In the genomic region with DNA sequence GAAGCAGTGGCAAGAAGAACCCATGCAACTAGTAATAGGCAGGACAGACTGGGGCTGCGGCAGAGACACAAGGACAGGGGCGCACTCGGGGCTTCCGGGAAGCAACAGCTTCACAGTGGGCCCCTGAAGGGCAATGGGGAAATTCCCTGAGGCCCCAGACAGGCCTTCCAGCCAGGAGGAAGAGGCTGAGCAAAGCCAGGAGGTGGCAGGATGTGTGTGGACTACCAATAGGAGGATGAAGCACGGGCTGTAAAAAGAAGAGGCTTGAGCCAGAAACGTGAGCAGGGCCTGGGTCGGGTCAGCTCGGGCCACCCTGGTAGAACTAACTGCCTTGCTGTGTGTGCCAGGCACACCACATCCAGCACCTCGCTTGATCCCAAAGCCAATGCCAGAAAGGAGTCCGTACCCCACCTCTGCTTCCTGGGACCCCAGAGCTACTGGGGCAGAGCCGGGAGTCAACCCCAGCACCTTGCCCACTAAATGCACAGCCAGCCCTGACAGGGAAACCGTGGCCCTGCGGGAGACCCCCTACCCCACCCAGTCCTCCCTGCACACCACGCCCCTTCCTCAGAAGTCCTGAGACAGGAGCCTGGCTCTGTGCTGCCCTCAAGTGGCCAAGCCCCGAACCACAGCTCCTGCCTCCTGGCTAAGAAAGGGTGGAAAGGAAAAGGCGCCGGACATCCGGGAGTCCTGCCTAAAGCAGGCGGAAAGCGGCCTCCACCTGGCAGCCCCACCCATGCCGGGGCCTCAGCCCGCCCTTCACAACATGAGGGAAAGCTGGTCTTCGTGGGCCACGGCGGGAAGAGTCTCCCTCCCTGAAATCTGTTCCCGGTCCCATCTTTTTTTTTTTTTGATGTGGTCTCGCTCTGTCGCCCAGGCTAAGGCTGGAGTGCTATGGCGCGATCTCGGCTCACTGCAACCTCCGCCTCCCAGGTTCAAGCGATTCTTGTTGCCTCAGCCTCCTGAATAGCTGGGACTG, we compare ENCODE assay signal across 1 cellular context.
A peak's percentile ranks its signal among the peaks of the same experiment; 100 is the strongest.
TF ChIP-seq lines count a peak whose summit lies in the region.

No MANE protein-coding gene starts in this region.

TF ChIP-seq in K562, 482 proteins besides CTCF, POLR2A, EP300 and RAD21 (continued from another document and continues in another):
- TF ChIP-seq, protein P1, sequence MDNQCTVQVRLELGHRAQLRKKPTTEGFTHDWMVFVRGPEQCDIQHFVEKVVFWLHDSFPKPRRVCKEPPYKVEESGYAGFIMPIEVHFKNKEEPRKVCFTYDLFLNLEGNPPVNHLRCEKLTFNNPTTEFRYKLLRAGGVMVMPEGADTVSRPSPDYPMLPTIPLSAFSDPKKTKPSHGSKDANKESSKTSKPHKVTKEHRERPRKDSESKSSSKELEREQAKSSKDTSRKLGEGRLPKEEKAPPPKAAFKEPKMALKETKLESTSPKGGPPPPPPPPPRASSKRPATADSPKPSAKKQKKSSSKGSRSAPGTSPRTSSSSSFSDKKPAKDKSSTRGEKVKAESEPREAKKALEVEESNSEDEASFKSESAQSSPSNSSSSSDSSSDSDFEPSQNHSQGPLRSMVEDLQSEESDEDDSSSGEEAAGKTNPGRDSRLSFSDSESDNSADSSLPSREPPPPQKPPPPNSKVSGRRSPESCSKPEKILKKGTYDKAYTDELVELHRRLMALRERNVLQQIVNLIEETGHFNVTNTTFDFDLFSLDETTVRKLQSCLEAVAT (IDR thresholded peaks at IDR 0.05) = peak in 1 of 2 experiments; percentile 68; a peak in 1 of 4 replicates
- no peak for TF ChIP-seq JUNB (CRISPR knock-in tag; conservative IDR thresholded peaks at IDR 0.05)
- no peak for TF ChIP-seq MYBL2 (IDR thresholded peaks at IDR 0.05; ENCODE audit: low read depth)
- TF ChIP-seq MYBL2 (CRISPR knock-in tag; IDR thresholded peaks at IDR 0.05; ENCODE audit: borderline replicate concordance) = no peak
- no peak for TF ChIP-seq ESRRB (CRISPR knock-in tag; IDR thresholded peaks at IDR 0.05; ENCODE audit: borderline replicate concordance)
- no peak for TF ChIP-seq IFI16 (CRISPR knock-in tag; IDR thresholded peaks at IDR 0.05)
- TF ChIP-seq SMARCE1 (IDR thresholded peaks at IDR 0.05) = 0 out of 2 replicates have a peak, but pooled peaks have one; percentile 23
- no peak for TF ChIP-seq ETS1 (conservative IDR thresholded peaks at IDR 0.05; ENCODE audit: control insufficient read depth, low read depth, low read length)
- no peak for TF ChIP-seq CHD4 (IDR thresholded peaks at IDR 0.05; ENCODE audit: insufficient read depth, insufficient replicate concordance, low read depth, low read length, poor library complexity, severe bottlenecking)
- 0 out of 2 replicates have a peak, but pooled peaks have one; percentile 56 for TF ChIP-seq ARID4B (CRISPR knock-in tag; IDR thresholded peaks at IDR 0.05)
- TF ChIP-seq, protein P2, sequence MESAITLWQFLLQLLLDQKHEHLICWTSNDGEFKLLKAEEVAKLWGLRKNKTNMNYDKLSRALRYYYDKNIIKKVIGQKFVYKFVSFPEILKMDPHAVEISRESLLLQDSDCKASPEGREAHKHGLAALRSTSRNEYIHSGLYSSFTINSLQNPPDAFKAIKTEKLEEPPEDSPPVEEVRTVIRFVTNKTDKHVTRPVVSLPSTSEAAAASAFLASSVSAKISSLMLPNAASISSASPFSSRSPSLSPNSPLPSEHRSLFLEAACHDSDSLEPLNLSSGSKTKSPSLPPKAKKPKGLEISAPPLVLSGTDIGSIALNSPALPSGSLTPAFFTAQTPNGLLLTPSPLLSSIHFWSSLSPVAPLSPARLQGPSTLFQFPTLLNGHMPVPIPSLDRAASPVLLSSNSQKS (CRISPR knock-in tag; IDR thresholded peaks at IDR 0.05) = no peak
- TF ChIP-seq ZBTB34 (CRISPR knock-in tag; IDR thresholded peaks at IDR 0.05) = no peak
- TF ChIP-seq RHOXF2B (CRISPR knock-in tag; conservative IDR thresholded peaks at IDR 0.05) = no peak
- TF ChIP-seq, protein P3, sequence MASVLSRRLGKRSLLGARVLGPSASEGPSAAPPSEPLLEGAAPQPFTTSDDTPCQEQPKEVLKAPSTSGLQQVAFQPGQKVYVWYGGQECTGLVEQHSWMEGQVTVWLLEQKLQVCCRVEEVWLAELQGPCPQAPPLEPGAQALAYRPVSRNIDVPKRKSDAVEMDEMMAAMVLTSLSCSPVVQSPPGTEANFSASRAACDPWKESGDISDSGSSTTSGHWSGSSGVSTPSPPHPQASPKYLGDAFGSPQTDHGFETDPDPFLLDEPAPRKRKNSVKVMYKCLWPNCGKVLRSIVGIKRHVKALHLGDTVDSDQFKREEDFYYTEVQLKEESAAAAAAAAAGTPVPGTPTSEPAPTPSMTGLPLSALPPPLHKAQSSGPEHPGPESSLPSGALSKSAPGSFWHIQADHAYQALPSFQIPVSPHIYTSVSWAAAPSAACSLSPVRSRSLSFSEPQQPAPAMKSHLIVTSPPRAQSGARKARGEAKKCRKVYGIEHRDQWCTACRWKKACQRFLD (CRISPR knock-in tag; IDR thresholded peaks at IDR 0.05) = no peak
- TF ChIP-seq SRSF7 (optimal IDR thresholded peaks at IDR 0.05; ENCODE audit: low read depth, low read length) = no peak
- no peak for TF ChIP-seq ZNF609 (CRISPR knock-in tag; IDR thresholded peaks at IDR 0.05; ENCODE audit: borderline replicate concordance)
- TF ChIP-seq ZSCAN29 (IDR thresholded peaks at IDR 0.05) = no peak
- 0 out of 2 replicates have a peak, but pooled peaks have one; percentile 40 for TF ChIP-seq ZNF766 (CRISPR knock-in tag; conservative IDR thresholded peaks at IDR 0.05)
- no peak for TF ChIP-seq ZNF586 (CRISPR knock-in tag; conservative IDR thresholded peaks at IDR 0.05)
- TF ChIP-seq, protein P4, sequence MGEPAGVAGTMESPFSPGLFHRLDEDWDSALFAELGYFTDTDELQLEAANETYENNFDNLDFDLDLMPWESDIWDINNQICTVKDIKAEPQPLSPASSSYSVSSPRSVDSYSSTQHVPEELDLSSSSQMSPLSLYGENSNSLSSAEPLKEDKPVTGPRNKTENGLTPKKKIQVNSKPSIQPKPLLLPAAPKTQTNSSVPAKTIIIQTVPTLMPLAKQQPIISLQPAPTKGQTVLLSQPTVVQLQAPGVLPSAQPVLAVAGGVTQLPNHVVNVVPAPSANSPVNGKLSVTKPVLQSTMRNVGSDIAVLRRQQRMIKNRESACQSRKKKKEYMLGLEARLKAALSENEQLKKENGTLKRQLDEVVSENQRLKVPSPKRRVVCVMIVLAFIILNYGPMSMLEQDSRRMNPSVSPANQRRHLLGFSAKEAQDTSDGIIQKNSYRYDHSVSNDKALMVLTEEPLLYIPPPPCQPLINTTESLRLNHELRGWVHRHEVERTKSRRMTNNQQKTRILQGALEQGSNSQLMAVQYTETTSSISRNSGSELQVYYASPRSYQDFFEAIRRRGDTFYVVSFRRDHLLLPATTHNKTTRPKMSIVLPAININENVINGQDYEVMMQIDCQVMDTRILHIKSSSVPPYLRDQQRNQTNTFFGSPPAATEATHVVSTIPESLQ (CRISPR knock-in tag; IDR thresholded peaks at IDR 0.05) = no peak
- peak; percentile 57 for TF ChIP-seq MYC (IDR thresholded peaks at IDR 0.05; ENCODE audit: low read depth, low read length)
- no peak for TF ChIP-seq MYC (CRISPR knock-in tag; IDR thresholded peaks at IDR 0.05; ENCODE audit: borderline replicate concordance, low read depth)
- TF ChIP-seq PRMT5 (CRISPR knock-in tag; IDR thresholded peaks at IDR 0.05) = no peak
- TF ChIP-seq ZNF583 (CRISPR knock-in tag; IDR thresholded peaks at IDR 0.05) = no peak
- no peak for TF ChIP-seq SMARCC2 (IDR thresholded peaks at IDR 0.05; ENCODE audit: low read depth)
- no peak for TF ChIP-seq MBD1 (CRISPR knock-in tag; IDR thresholded peaks at IDR 0.05)
- TF ChIP-seq EHMT2 (IDR thresholded peaks at IDR 0.05) = no peak
